Comparison of ENCODE assay signal across 10 cellular contexts in genomic region chr11:118338637-118339061, GRCh38. TPM values are rescaled to one million over a fixed set of nuclear protein-coding genes. Genes with fewer than 3 reads are reported as not detected.
DNase-seq lines count a peak whose midpoint lies in the region; ATAC-seq and TF ChIP-seq lines count a peak whose summit lies in the region.
"Had no signal": no experiment of that assay in that cellular context is flagged by ENCODE, and none has a peak within 500 bp of the region (broad histone marks: within the 10 kb centered on the region; RNA-seq: fewer than 3 reads in every experiment).

No MANE protein-coding gene starts in this region.

- TF ChIP-seq EP300 in esophagus muscularis mucosa (IDR thresholded peaks at IDR 0.05): no peak

- intact Hi-C loops in lower leg skin (cut with DNase I; ENCODE audit: low total_unique reads) (no loop called here), esophagus muscularis mucosa (cut with DNase I) (no loop called here)

- no peak overlapping the region for H3K27ac ChIP-seq in esophagus muscularis mucosa (replicated peaks in 1 of 4)
- H3K27ac ChIP-seq: breast epithelium had no signal

- WGBS in lower leg skin, 2 donors: 33 to 40% methylated on average over 7 of the region's 7 CpGs
- 57% methylated on average over 7 of the region's 7 CpGs for whole genome bisulfite sequencing in esophagus muscularis mucosa

- TF ChIP-seq CTCF in GM20000 (IDR thresholded peaks at IDR 0.05; ENCODE audit: extremely low read depth, missing control alignments): no peak
- TF ChIP-seq CTCF in lower leg skin (IDR thresholded peaks at IDR 0.05): no peak
- TF ChIP-seq CTCF in esophagus muscularis mucosa (IDR thresholded peaks at IDR 0.05): no peak

- H3K4me3 ChIP-seq in lower leg skin (ENCODE audit: low read depth, poor library complexity, severe bottlenecking): no peak overlapping the region
- no peak overlapping the region for H3K4me3 ChIP-seq in esophagus muscularis mucosa
- H3K4me3 ChIP-seq: breast epithelium had no signal

- peaks cover 0 to 40% (median 0%) of the 10 kb centered on the region in 4 donors for H3K27me3 ChIP-seq in esophagus muscularis mucosa

- H3K9me3 ChIP-seq in esophagus muscularis mucosa: no peaks in the 10 kb centered on the region
- H3K9me3 ChIP-seq: breast epithelium had no signal

- H3K4me1 ChIP-seq in esophagus muscularis mucosa: no peaks in the 10 kb centered on the region
- H3K4me1 ChIP-seq: breast epithelium had no signal

- ATAC-seq in HG02852 (IDR thresholded peaks at IDR 0.05; ENCODE audit: unreplicated experiment): no peak

- TF ChIP-seq POLR2A in lower leg skin (IDR thresholded peaks at IDR 0.05) (no peak), esophagus muscularis mucosa (IDR thresholded peaks at IDR 0.05; ENCODE audit: low read depth) (no peak)

- no peaks in the 10 kb centered on the region for H3K36me3 ChIP-seq in esophagus muscularis mucosa
- H3K36me3 ChIP-seq: breast epithelium had no signal

- DNase-seq in GM20000 (ENCODE audit: low spot score) (peak; percentile 77), lower leg skin (ENCODE audit: low spot score in 2 of 2) (no peak), COLO829 (ENCODE audit: low spot score) (no peak), esophagus muscularis mucosa (ENCODE audit: extremely low spot score) (no peak)
- peak; percentile 85 to 90 for DNase-seq in activated CD4-positive, alpha-beta T cell treated with anti-CD3 and anti-CD28 coated beads for 4 hours
- peak; percentile 78 for DNase-seq in effector CD8-positive, alpha-beta T cell (lab: John Stamatoyannopoulos, UW)
- DNase-seq in stimulated activated CD8-positive, alpha-beta memory T cell treated with anti-CD3 and anti-CD28 coated beads, Interleukin-12 subunit alpha, Interleukin-12 subunit beta, amount 100 ng/mL, for 1 hour (ENCODE audit: low read depth): peak; percentile 83

RNA-seq across cellular contexts. Expression of gene CD3D, which starts 3.9 kb away (rescaled TPM):
- total RNA-seq in lower leg skin: 1 to 10 TPM in 1 of 4 donors, under 1 TPM in 2, not detected in 1; 0.44 to 5.8 (median 0.46) TPM
- total RNA-seq in esophagus muscularis mucosa: under 1 TPM in 1 of 4 donors, not detected in 3; 0.83 TPM
- total RNA-seq: temporal lobe had no signal

RNA-seq across cellular contexts. Expression of gene CD3G, which starts 5.5 kb away (rescaled TPM):
- total RNA-seq in lower leg skin (under 1 TPM; 0.12 to 0.59 (median 0.37) TPM), esophagus muscularis mucosa (under 1 TPM in 3 of 4 donors, not detected in 1; 0.13 to 0.33 (median 0.23) TPM)

RNA-seq across cellular contexts. Expression of gene UBE4A, which starts 20.8 kb away (rescaled TPM):
- total RNA-seq in lower leg skin (10 to 100 TPM; 40.3 to 46.1 (median 44.4) TPM), esophagus muscularis mucosa (10 to 100 TPM; 32.0 to 40.8 (median 36.6) TPM)

RNA-seq across cellular contexts. Expression of gene CD3E, which starts 34.1 kb away (rescaled TPM):
- total RNA-seq in lower leg skin (under 1 TPM in 3 of 4 donors, not detected in 1; 0.36 to 0.52 (median 0.46) TPM), esophagus muscularis mucosa (1 to 10 TPM in 2 of 4 donors, under 1 TPM in 2; 0.42 to 2.8 (median 0.96) TPM)
- total RNA-seq: temporal lobe had no signal

Comparison
In these comparisons a context has a peak if more than half of its experiments do, and no peak if none do; other contexts are left out.
1. DNase-seq: peak in GM20000 (single experiment), activated CD4-positive, alpha-beta T cell treated with anti-CD3 and anti-CD28 coated beads for 4 hours (2 of 2), effector CD8-positive, alpha-beta T cell (single experiment) and stimulated activated CD8-positive, alpha-beta memory T cell treated with anti-CD3 and anti-CD28 coated beads, Interleukin-12 subunit alpha, Interleukin-12 subunit beta, amount 100 ng/mL, for 1 hour (single experiment); none in lower leg skin (0 of 2), COLO829 (single experiment) and esophagus muscularis mucosa (single experiment).